ENCODE assay signal across 8 cellular contexts in the genomic region with DNA sequence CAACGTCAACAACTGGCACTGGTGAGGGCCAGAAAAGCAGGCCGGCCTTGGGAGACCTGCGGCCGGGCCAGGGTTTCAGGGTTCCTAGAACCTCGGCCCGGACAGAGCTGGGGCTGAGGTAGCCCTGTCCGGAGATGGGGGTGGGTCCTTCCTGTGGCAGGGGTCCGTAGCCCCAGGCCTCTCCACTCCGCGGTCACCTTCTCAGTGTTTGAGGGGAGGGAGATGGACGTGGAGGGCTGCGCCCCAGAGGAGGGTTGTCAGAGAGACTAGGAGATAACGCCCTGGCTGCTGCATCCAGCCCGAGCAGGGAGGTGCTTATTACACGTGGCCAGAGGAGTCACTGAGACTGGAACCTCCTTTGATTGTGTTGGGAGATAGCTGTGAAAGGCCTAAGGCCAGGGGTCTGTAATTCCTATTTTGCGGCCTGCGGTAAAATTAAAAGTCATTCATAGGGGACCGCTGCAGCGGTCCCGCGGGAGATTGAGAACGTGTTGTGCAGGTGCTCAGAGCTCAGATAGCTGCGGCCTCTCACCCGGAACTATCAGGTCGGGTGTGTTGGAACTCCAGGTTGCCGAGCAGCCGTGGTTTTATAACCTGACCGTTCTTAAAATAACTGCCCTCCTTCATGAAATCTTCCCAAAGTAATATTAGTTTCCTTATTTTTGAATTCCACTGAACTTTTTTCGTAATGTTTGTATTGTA. TPM values are rescaled to one million over a fixed set of nuclear protein-coding genes. Genes with fewer than 3 reads are reported as not detected.
A peak's percentile ranks its signal among the peaks of the same experiment; 100 is the strongest.
DNase-seq lines count a peak whose midpoint lies in the region; ATAC-seq and TF ChIP-seq lines count a peak whose summit lies in the region.

No MANE protein-coding gene starts in this region.

- peak; percentile 19 for ATAC-seq in GM18498 (IDR thresholded peaks at IDR 0.05; ENCODE audit: unreplicated experiment)
- ATAC-seq in HG02943 (IDR thresholded peaks at IDR 0.05; ENCODE audit: low read depth, unreplicated experiment) = peak; percentile 14
- ATAC-seq in gastroesophageal sphincter = peak; percentile 9
- ATAC-seq in aorta (ENCODE audit: low FRiP score) = peak; percentile 0

- H3K9me3 ChIP-seq in gastroesophageal sphincter (no peaks in the 10 kb centered on the region), aorta (ENCODE audit: control insufficient read depth, low read length) (no peaks in the 10 kb centered on the region)

- DNase-seq in NCI-H526 treated with DMSO at 0.1 percent for 48 hours (lab: John Stamatoyannopoulos, UW) (peak; percentile 26), activated T-helper 1 cell treated with Interleukin-2 at 50 U/mL for 16 hours (ENCODE audit: low read depth) (peak; percentile 4), osteocyte (ENCODE audit: extremely low spot score, unreplicated experiment) (no peak), aorta (no peak)

- no peaks in the 10 kb centered on the region for H3K27me3 Mint-ChIP-seq in osteocyte (ENCODE audit: unreplicated experiment)

- peaks cover 23% of the 10 kb centered on the region for H3K4me1 Mint-ChIP-seq in osteocyte (ENCODE audit: unreplicated experiment)

- TF ChIP-seq EP300 in gastroesophageal sphincter (IDR thresholded peaks at IDR 0.05) = no peak

- peaks cover 23% of the 10 kb centered on the region for H3K36me3 Mint-ChIP-seq in osteocyte (ENCODE audit: unreplicated experiment)

- peak overlapping the region; percentile 99 for H3K4me3 Mint-ChIP-seq in osteocyte (ENCODE audit: unreplicated experiment)

- no peak for TF ChIP-seq CTCF in 22Rv1 (IDR thresholded peaks at IDR 0.05)
- TF ChIP-seq CTCF in gastroesophageal sphincter (IDR thresholded peaks at IDR 0.05) = no peak
- no peak for TF ChIP-seq CTCF in osteocyte (IDR thresholded peaks at IDR 0.05)

- H3K4me3 ChIP-seq in gastroesophageal sphincter (peak overlapping the region; percentile 53 to 74), aorta (ENCODE audit: low read length in 2 of 2) (peak overlapping the region; percentile 70 to 89)

- peak overlapping the region; percentile 100 for H3K27ac Mint-ChIP-seq in osteocyte (ENCODE audit: unreplicated experiment)

- no peaks in the 10 kb centered on the region for H3K27me3 ChIP-seq in gastroesophageal sphincter
- no peaks in the 10 kb centered on the region for H3K27me3 ChIP-seq in aorta (ENCODE audit: control insufficient read depth in 1 of 2, insufficient read depth in 2 of 2, low read length in 1 of 2)

- TF ChIP-seq POLR2A in gastroesophageal sphincter (IDR thresholded peaks at IDR 0.05) = no peak

- H3K4me1 ChIP-seq in gastroesophageal sphincter (peaks cover 0 to 57% (median 8%) of the 10 kb centered on the region in 3 donors), aorta (ENCODE audit: control insufficient read depth in 1 of 2, insufficient read depth in 2 of 2, low read length in 2 of 2) (no peaks in the 10 kb centered on the region)

- 1% methylated on average over 18 to 19 of the region's 29 CpGs for WGBS in gastroesophageal sphincter (ENCODE audit: low coverage in 1 of 2), 2 donors
- 0 to 1% methylated on average over 29 of the region's 29 CpGs for WGBS in aorta, 2 donors

- no peaks in the 10 kb centered on the region for H3K9me3 Mint-ChIP-seq in osteocyte (ENCODE audit: unreplicated experiment)

- H3K36me3 ChIP-seq in gastroesophageal sphincter (peaks cover 4 to 42% of the 10 kb centered on the region in 2 donors), aorta (ENCODE audit: control insufficient read depth in 1 of 2, insufficient read depth in 2 of 2, low read length in 1 of 2) (peaks cover 5 to 6% of the 10 kb centered on the region in 2 donors)

- H3K27ac ChIP-seq in 22Rv1 (peak overlapping the region; percentile 84), gastroesophageal sphincter (peak overlapping the region; percentile 30 to 95 (median 92)), aorta (ENCODE audit: low read depth in 1 of 2, low read length in 2 of 2) (peak overlapping the region in 1 of 2 donors; percentile 9)

- intact Hi-C loops in aorta (cut with DNase I) = loop anchor here (1.0 to 10.0 kb wide), 7 partner anchors 89 to 249 kb away; partner anchors contain the start of genes GSTZ1 (in 2 of the 2), POMT2 (in 2 of the 2), SPTLC2 (in 2 of the 2) and ALKBH1 (in 1 of the 2)

RNA-seq across cellular contexts. Expression of gene AHSA1, which starts 0.5 kb away (rescaled TPM):
- 100 to 1,000 TPM; 115 to 166 (median 129) TPM for total RNA-seq in gastroesophageal sphincter
- 115 TPM in 2 replicates for total RNA-seq in osteocyte
- total RNA-seq in aorta = 100 to 1,000 TPM in 1 of 2 donors, 10 to 100 TPM in 1; 66.5 to 110 TPM
- 10 to 100 TPM; 77.2 to 93.7 TPM for polyA plus RNA-seq in aorta

RNA-seq across cellular contexts. Expression of gene VIPAS39, which starts 1.0 kb away (rescaled TPM):
- total RNA-seq in gastroesophageal sphincter (10 to 100 TPM; 18.6 to 31.8 (median 21.5) TPM), osteocyte (23.7 and 29.3 TPM in 2 replicates), aorta (10 to 100 TPM; 13.4 to 17.0 TPM)
- polyA plus RNA-seq in aorta = 10 to 100 TPM in 1 of 2 donors, 1 to 10 TPM in 1; 6.1 to 17.3 TPM

RNA-seq across cellular contexts. Expression of gene NOXRED1, which starts 35.1 kb away (rescaled TPM):
- not detected for total RNA-seq in gastroesophageal sphincter
- 0.35 and 0.84 TPM in 2 replicates for total RNA-seq in osteocyte
- total RNA-seq in aorta = 1 to 10 TPM in 1 of 2 donors, under 1 TPM in 1; 0.32 to 1.0 TPM
- under 1 TPM in 1 of 2 donors, not detected in 1; 0.13 TPM for polyA plus RNA-seq in aorta

RNA-seq across cellular contexts. Expression of gene ISM2, which starts 40.2 kb away (rescaled TPM):
- total RNA-seq in gastroesophageal sphincter (under 1 TPM in 1 of 4 donors, not detected in 3; 0.31 TPM), osteocyte (not detected in 2 replicates), aorta (under 1 TPM in 1 of 2 donors, not detected in 1; 0.39 TPM)
- not detected for polyA plus RNA-seq in aorta

Comparison
In these comparisons a context has a peak if more than half of its experiments do, and no peak if none do; other contexts are left out.
1. DNase-seq: peak in NCI-H526 treated with DMSO at 0.1 percent for 48 hours (single experiment) and activated T-helper 1 cell treated with Interleukin-2 at 50 U/mL for 16 hours (single experiment); none in osteocyte (single experiment) and aorta (0 of 2).
2. Peak in every context shown above with its lines, with median percentiles within 50 percentile points of each other: ATAC-seq.